Comparison of ENCODE assay signal across 8 cellular contexts in genomic region chr4:179867300-179867878, GRCh38.
DNase-seq lines count a peak whose midpoint lies in the region; ATAC-seq and TF ChIP-seq lines count a peak whose summit lies in the region.

No MANE protein-coding gene starts in this region.

- BruUV-seq in Caco-2 (replicated peaks; lab: Mats Ljungman, UMichigan) = no TSS peak

- H3K4me1 ChIP-seq in Caco-2 = no peaks in the 10 kb centered on the region
- no peaks in the 10 kb centered on the region for H3K4me1 ChIP-seq in upper lobe of left lung

- POLR2A ChIA-PET in Caco-2 (lab: Charles Lee) = no interaction called here

- no peak overlapping the region for H3K4me3 Mint-ChIP-seq in Caco-2 (ENCODE audit: unreplicated experiment)
- H3K4me3 Mint-ChIP-seq in activated T-cell treated with anti-CD3 and anti-CD28 coated beads, Interleukin-2, amount 50 U/mL, for 24 hours = no peak overlapping the region

- H3K36me3 ChIP-seq in Caco-2 (ENCODE audit: control insufficient read depth, insufficient read depth, low read length) (no peaks in the 10 kb centered on the region), upper lobe of left lung (no peaks in the 10 kb centered on the region)

- DNase-seq in Caco-2 (peak; percentile 75 to 79), NCI-H510A treated with DMSO at 0.1 percent for 48 hours (lab: John Stamatoyannopoulos, UW) (peak; percentile 14), islet precursor cell (peak; percentile 93), upper lobe of left lung (peak in 1 of 2 donors; percentile 32), NCI-H128 (lab: John Stamatoyannopoulos, UW; ENCODE audit: unreplicated experiment) (no peak)
- peak; percentile 34 for DNase-seq in activated T-cell treated with anti-CD3 and anti-CD28 coated beads, Interleukin-2, amount 50 U/mL, for 24 hours

- intact Hi-C loops in Caco-2 (cut with micrococcal nuclease; ENCODE audit: unreplicated experiment) = loop anchor here (1.0 kb wide), 2 partner anchors 161 to 284 kb away; no protein-coding TSS in a partner anchor

- peak; percentile 75 to 86 for TF ChIP-seq CTCF in Caco-2 (IDR thresholded peaks at IDR 0.05; ENCODE audit: insufficient read depth in 1 of 2, low read depth in 1 of 2, low read length in 1 of 2, severe bottlenecking in 1 of 2, unreplicated experiment in 1 of 2)
- TF ChIP-seq CTCF in upper lobe of left lung (IDR thresholded peaks at IDR 0.05) = peak; percentile 11 to 45 (median 40)

- H3K27me3 ChIP-seq in Caco-2 (replicated peaks; ENCODE audit: control insufficient read depth, insufficient read depth, low read length) (no peaks in the 10 kb centered on the region), upper lobe of left lung (no peaks in the 10 kb centered on the region)

- H3K4me1 Mint-ChIP-seq in Caco-2 (ENCODE audit: low read depth, unreplicated experiment) = no peaks in the 10 kb centered on the region
- no peaks in the 10 kb centered on the region for H3K4me1 Mint-ChIP-seq in activated T-cell treated with anti-CD3 and anti-CD28 coated beads, Interleukin-2, amount 50 U/mL, for 24 hours (ENCODE audit: low read depth)

- no peak for TF ChIP-seq EP300 in upper lobe of left lung (IDR thresholded peaks at IDR 0.05)

- no peak for TF ChIP-seq POLR2A in upper lobe of left lung (IDR thresholded peaks at IDR 0.05)

- H3K36me3 Mint-ChIP-seq in Caco-2 (ENCODE audit: insufficient read depth, unreplicated experiment) = no peaks in the 10 kb centered on the region
- H3K36me3 Mint-ChIP-seq in activated T-cell treated with anti-CD3 and anti-CD28 coated beads, Interleukin-2, amount 50 U/mL, for 24 hours (ENCODE audit: low read depth) = no peaks in the 10 kb centered on the region

- CTCF ChIA-PET in Caco-2 (lab: Charles Lee) = interaction anchor here (0.6 to 1.6 kb wide), 4 partner anchors 14 to 1767 kb away, joined by 3 to 14 read pairs (median 4); no protein-coding TSS in a partner anchor

- H3K27ac Mint-ChIP-seq in Caco-2 (ENCODE audit: unreplicated experiment) = no peak overlapping the region
- H3K27ac Mint-ChIP-seq in activated T-cell treated with anti-CD3 and anti-CD28 coated beads, Interleukin-2, amount 50 U/mL, for 24 hours = no peak overlapping the region

- H3K4me3 ChIP-seq in Caco-2 (ENCODE audit: low read depth, low read length) (no peak overlapping the region), upper lobe of left lung (no peak overlapping the region)

- WGBS in upper lobe of left lung, 2 donors = 26 to 31% methylated on average over 4 to 6 of the region's 6 CpGs

- peaks cover 4% of the 10 kb centered on the region for H3K27me3 Mint-ChIP-seq in Caco-2 (ENCODE audit: insufficient read depth, unreplicated experiment)
- no peaks in the 10 kb centered on the region for H3K27me3 Mint-ChIP-seq in activated T-cell treated with anti-CD3 and anti-CD28 coated beads, Interleukin-2, amount 50 U/mL, for 24 hours

- no peaks in the 10 kb centered on the region for H3K9me3 Mint-ChIP-seq in Caco-2 (ENCODE audit: unreplicated experiment)
- peaks cover 2% of the 10 kb centered on the region for H3K9me3 Mint-ChIP-seq in activated T-cell treated with anti-CD3 and anti-CD28 coated beads, Interleukin-2, amount 50 U/mL, for 24 hours

- H3K9me3 ChIP-seq in Caco-2 (no peaks in the 10 kb centered on the region), upper lobe of left lung (no peaks in the 10 kb centered on the region)

- no peak overlapping the region for H3K27ac ChIP-seq in upper lobe of left lung

- ATAC-seq in GM18867 (IDR thresholded peaks at IDR 0.05; ENCODE audit: unreplicated experiment) = peak; percentile 92
- peak; percentile 86 for ATAC-seq in HG03060 (IDR thresholded peaks at IDR 0.05; ENCODE audit: low read depth, unreplicated experiment)
- ATAC-seq in upper lobe of left lung (ENCODE audit: low FRiP score in 2 of 2) = peak; percentile 52 to 55
